Comparison of ENCODE assay signal across 8 cellular contexts in the genomic region with DNA sequence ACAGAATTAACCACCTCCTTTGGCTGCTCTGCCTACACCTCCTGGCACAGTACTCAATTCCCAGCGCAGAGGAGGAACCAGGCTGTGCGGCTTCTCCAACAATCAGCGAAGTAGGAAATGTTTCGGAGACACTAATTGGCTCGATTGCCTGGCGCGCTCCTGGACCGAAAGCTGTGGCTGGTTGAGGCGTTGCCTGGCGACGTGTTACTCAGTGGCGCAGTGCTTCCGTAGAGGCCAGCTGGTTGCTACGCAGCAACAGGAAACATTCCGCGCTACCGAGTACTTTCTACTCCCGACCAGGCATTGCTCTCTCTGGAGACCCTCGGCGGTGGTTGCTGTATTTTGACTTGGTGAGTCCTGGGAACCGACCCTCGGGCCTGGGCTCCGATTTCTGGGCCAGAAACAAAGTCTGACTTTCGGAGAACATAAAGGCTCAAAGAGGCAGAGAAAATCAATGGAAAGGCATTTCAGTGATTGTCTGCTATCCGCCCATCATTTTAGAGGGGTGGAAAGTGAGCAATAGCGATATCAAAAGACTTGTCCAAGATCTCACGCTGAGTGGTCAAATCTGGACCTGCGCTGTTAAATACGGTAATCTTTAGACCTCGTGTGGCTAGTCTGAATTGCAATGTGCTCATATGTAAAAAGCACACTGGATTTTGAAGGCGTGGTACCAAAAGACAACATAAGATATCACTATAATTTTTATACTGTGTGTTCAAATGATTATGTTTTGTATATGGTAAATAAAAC. TPM values are rescaled to one million over a fixed set of nuclear protein-coding genes. Genes with fewer than 3 reads are reported as not detected.
DNase-seq lines count a peak whose midpoint lies in the region; ATAC-seq and TF ChIP-seq lines count a peak whose summit lies in the region.

A gene with protein sequence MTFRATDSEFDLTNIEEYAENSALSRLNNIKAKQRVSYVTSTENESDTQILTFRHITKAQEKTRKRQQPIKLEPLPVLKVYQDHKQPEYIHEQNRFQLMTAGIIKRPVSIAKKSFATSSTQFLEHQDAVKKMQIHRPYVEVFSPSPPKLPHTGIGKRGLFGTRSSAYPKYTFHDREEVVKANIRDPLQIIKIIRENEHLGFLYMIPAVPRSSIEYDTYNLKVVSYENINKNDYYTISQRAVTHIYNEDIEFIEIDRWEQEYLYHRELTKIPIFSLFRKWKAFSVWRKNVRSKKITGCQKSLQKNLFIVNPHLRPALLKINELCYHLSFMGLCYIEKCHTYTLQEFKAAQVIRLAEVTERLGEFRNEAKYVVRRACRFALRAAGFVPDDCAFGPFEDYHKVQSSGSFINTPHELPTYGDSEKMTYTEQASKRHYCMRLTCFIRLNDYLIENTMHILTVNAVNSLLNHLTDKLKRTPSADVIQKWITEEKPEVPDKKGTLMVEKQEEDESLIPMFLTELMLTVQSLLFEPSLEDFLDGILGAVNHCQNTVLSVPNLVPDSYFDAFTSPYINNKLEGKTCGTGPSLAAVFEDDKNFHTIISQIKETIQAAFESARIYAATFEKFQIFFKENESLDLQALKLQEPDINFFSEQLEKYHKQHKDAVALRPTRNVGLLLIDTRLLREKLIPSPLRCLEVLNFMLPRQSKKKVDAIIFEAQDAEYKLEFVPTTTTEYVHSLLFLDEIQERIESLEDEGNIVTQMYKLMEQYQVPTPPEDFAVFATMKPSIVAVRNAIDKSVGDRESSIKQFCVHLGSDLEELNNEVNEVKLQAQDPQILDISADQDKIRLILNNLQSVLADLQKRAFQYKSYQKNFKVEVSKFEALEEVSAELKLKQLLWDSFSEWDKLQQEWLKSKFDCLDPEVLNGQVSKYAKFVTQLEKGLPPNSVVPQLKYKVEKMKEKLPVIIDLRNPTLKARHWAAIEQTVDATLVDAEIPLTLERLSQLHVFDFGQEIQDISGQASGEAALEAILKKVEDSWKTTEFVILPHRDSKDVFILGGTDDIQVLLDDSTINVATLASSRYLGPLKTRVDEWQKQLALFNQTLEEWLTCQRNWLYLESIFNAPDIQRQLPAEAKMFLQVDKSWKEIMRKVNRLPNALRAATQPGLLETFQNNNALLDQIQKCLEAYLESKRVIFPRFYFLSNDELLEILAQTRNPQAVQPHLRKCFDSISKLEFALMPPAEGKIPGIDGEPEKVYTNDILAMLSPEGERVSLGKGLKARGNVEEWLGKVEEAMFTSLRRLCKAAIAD (N-terminal part only) (plus strand): TSS at position 265 of the 753 bp plus-strand sequence. CDS start 1,329 bp downstream, outside the sequence.

- H3K36me3 Mint-ChIP-seq in endodermal cell (ENCODE audit: low read depth) = no peaks in the 10 kb centered on the region
- no peaks in the 10 kb centered on the region for H3K36me3 Mint-ChIP-seq in memory B cell

- H3K4me3 ChIP-seq in endodermal cell (ENCODE audit: low read length) = peak within 1 kb of the TSS; percentile 79

- no peaks in the 10 kb centered on the region for H3K36me3 ChIP-seq in endodermal cell (ENCODE audit: control insufficient read depth, insufficient read depth, low read length)

- H3K9me3 ChIP-seq in endodermal cell (ENCODE audit: control insufficient read depth, low read length) = peaks cover 11% of the 10 kb centered on the region

- TF ChIP-seq CTCF in endodermal cell (conservative IDR thresholded peaks at IDR 0.05) = no peak

- no peaks in the 10 kb centered on the region for H3K4me1 Mint-ChIP-seq in endodermal cell
- peaks cover 4% of the 10 kb centered on the region for H3K4me1 Mint-ChIP-seq in memory B cell

- peak within 1 kb of the TSS; percentile 85 for H3K27ac ChIP-seq in endodermal cell (ENCODE audit: low read depth, low read length)

- H3K4me3 Mint-ChIP-seq in endodermal cell (peak within 1 kb of the TSS; percentile 62), memory B cell (peak within 1 kb of the TSS; percentile 78)

- peaks cover 17% of the 10 kb centered on the region for H3K9me3 Mint-ChIP-seq in endodermal cell
- H3K9me3 Mint-ChIP-seq in memory B cell = peaks cover 4% of the 10 kb centered on the region

- H3K27ac Mint-ChIP-seq in endodermal cell (peak within 1 kb of the TSS; percentile 83), memory B cell (peak within 1 kb of the TSS; percentile 74)

- ATAC-seq in GM19351 (IDR thresholded peaks at IDR 0.05; ENCODE audit: unreplicated experiment) (peak; percentile 88), HG03457 (IDR thresholded peaks at IDR 0.05; ENCODE audit: unreplicated experiment) (peak; percentile 95), memory B cell (ENCODE audit: low read depth) (peak; percentile 97)

- 19 to 32% methylated on average over 21 to 30 of the region's 31 CpGs for WGBS in endodermal cell (ENCODE audit: insufficient coverage in 1 of 2, insufficient read length in 1 of 2), 2 experiments

- peak within 1 kb of the TSS; percentile 58 for H3K9ac ChIP-seq in endodermal cell (ENCODE audit: extremely low read depth, low read length, poor library complexity, severe bottlenecking)

- peaks cover 18% of the 10 kb centered on the region for H3K27me3 Mint-ChIP-seq in endodermal cell (ENCODE audit: insufficient read depth)
- peaks cover 21% of the 10 kb centered on the region for H3K27me3 Mint-ChIP-seq in memory B cell

- peaks cover 12% of the 10 kb centered on the region for H3K27me3 ChIP-seq in endodermal cell (ENCODE audit: control insufficient read depth, insufficient read depth, low read length, poor library complexity, severe bottlenecking)

- DNase-seq in AML-193 (lab: John Stamatoyannopoulos, UW) = peak; percentile 94 to 95
- DNase-seq in NCI-H748 (lab: John Stamatoyannopoulos, UW; ENCODE audit: unreplicated experiment) = peak; percentile 96
- peak; percentile 56 for DNase-seq in activated CD8-positive, alpha-beta memory T cell treated with anti-CD3 and anti-CD28 coated beads, Interleukin-2, amount 50 U/mL, for 24 hours (ENCODE audit: extremely low read depth)
- DNase-seq in endodermal cell = peak; percentile 96
- DNase-seq in memory B cell (ENCODE audit: low spot score in 2 of 2) = peak; percentile 57 to 59
- peak; percentile 48 to 68 (median 66) for DNase-seq in stimulated activated CD4-positive, alpha-beta T cell treated with anti-CD3 and anti-CD28 coated beads, TNF-alpha, amount 100 ng/mL, for 4 hours (ENCODE audit: low read depth in 3 of 3)

- no peaks in the 10 kb centered on the region for H3K4me1 ChIP-seq in endodermal cell (ENCODE audit: control insufficient read depth, insufficient read depth, low read length)

RNA-seq across cellular contexts. Expression of the gene that starts here (rescaled TPM):
- 1 to 10 TPM; 1.6 to 2.0 TPM for total RNA-seq in endodermal cell
- polyA plus RNA-seq in endodermal cell (2013, experiment 1 of 2) = 0.82 TPM
- polyA plus RNA-seq in endodermal cell (2013, experiment 2 of 2) = 0.70 TPM

Comparison
In these comparisons a context has a peak if more than half of its experiments do, and no peak if none do; other contexts are left out.
1. Peak in every context shown above with its lines: DNase-seq, ATAC-seq, H3K4me3 ChIP-seq and H3K27ac ChIP-seq.